ENCODE assay signal across 10 cellular contexts in genomic region chr12:65728913-65729793, GRCh38.
DNase-seq lines count a peak whose midpoint lies in the region; ATAC-seq and TF ChIP-seq lines count a peak whose summit lies in the region.
"Had no signal": no experiment of that assay in that cellular context is flagged by ENCODE, and none has a peak within 500 bp of the region (broad histone marks: within the 10 kb centered on the region; RNA-seq: fewer than 3 reads in every experiment).

No MANE protein-coding gene starts in this region.

- H3K4me3 ChIP-seq in iPS-20b (ENCODE audit: low read length) (peak overlapping the region; percentile 70), thoracic aorta (peak overlapping the region; percentile 3)
- H3K4me3 ChIP-seq: BLaER1, right lobe of liver had no signal

- no peak overlapping the region for H3K27ac Mint-ChIP-seq in activated T-cell treated with anti-CD3 and anti-CD28 coated beads, Interleukin-2, amount 50 U/mL, for 24 hours
- no peak overlapping the region for H3K27ac Mint-ChIP-seq in activated naive CD8-positive, alpha-beta T cell treated with anti-CD3 and anti-CD28 coated beads, Interleukin-2, amount 50 U/mL, for 24 hours
- no peak overlapping the region for H3K27ac Mint-ChIP-seq in activated T-helper 1 cell treated with anti-CD3 and anti-CD28 coated beads, Interleukin-12 subunit alpha, Interleukin-12 subunit beta, Interleukin-2, Interleukin-4 antibody, amounts not matched to agents 30 ng/mL and 10 ng/mL and 1 ng/mL, durations not matched to agents 14 hours and 24 hours and 36 hours

- H3K36me3 ChIP-seq in iPS-20b (ENCODE audit: insufficient read depth, low read depth, low read length), result no peaks in the 10 kb centered on the region
- no peaks in the 10 kb centered on the region for H3K36me3 ChIP-seq in thoracic aorta
- H3K36me3 ChIP-seq: right lobe of liver had no signal

- H3K27me3 Mint-ChIP-seq in activated T-cell treated with anti-CD3 and anti-CD28 coated beads, Interleukin-2, amount 50 U/mL, for 24 hours, result peaks cover 67% of the 10 kb centered on the region
- H3K27me3 Mint-ChIP-seq in activated naive CD8-positive, alpha-beta T cell treated with anti-CD3 and anti-CD28 coated beads, Interleukin-2, amount 50 U/mL, for 24 hours, result peaks cover 62% of the 10 kb centered on the region
- peaks cover 47% of the 10 kb centered on the region for H3K27me3 Mint-ChIP-seq in activated T-helper 1 cell treated with anti-CD3 and anti-CD28 coated beads, Interleukin-12 subunit alpha, Interleukin-12 subunit beta, Interleukin-2, Interleukin-4 antibody, amounts not matched to agents 30 ng/mL and 10 ng/mL and 1 ng/mL, durations not matched to agents 14 hours and 24 hours and 36 hours (ENCODE audit: insufficient read depth)

- H3K9ac ChIP-seq in iPS-20b (ENCODE audit: low read depth, low read length), result peak overlapping the region; percentile 40
- H3K9ac ChIP-seq: BLaER1 had no signal

- TF ChIP-seq CTCF in thoracic aorta (IDR thresholded peaks at IDR 0.05), result no peak

- no peak for ATAC-seq in activated naive CD8-positive, alpha-beta T cell treated with anti-CD3 and anti-CD28 coated beads, Interleukin-2, amount 50 U/mL, for 24 hours
- no peak for ATAC-seq in thoracic aorta (ENCODE audit: insufficient number of reproducible peaks, low FRiP score, low read depth)

- H3K27ac ChIP-seq in iPS-20b (ENCODE audit: low read length) (no peak overlapping the region), thoracic aorta (no peak overlapping the region)
- H3K27ac ChIP-seq: BLaER1, right lobe of liver had no signal

- H3K4me1 ChIP-seq in iPS-20b (ENCODE audit: insufficient read depth, low read length), result peaks cover 4% of the 10 kb centered on the region
- H3K4me1 ChIP-seq in thoracic aorta (ENCODE audit: control insufficient read depth in 1 of 2, low read depth in 2 of 2), result peaks cover 0 to 7% of the 10 kb centered on the region in 2 donors
- H3K4me1 ChIP-seq: BLaER1, right lobe of liver had no signal

- H3K9me3 Mint-ChIP-seq in activated T-cell treated with anti-CD3 and anti-CD28 coated beads, Interleukin-2, amount 50 U/mL, for 24 hours, result no peaks in the 10 kb centered on the region
- H3K9me3 Mint-ChIP-seq in activated naive CD8-positive, alpha-beta T cell treated with anti-CD3 and anti-CD28 coated beads, Interleukin-2, amount 50 U/mL, for 24 hours, result no peaks in the 10 kb centered on the region
- H3K9me3 Mint-ChIP-seq in activated T-helper 1 cell treated with anti-CD3 and anti-CD28 coated beads, Interleukin-12 subunit alpha, Interleukin-12 subunit beta, Interleukin-2, Interleukin-4 antibody, amounts not matched to agents 30 ng/mL and 10 ng/mL and 1 ng/mL, durations not matched to agents 14 hours and 24 hours and 36 hours, result no peaks in the 10 kb centered on the region

- H3K4me1 Mint-ChIP-seq in activated T-cell treated with anti-CD3 and anti-CD28 coated beads, Interleukin-2, amount 50 U/mL, for 24 hours (ENCODE audit: low read depth), result peaks cover 7% of the 10 kb centered on the region
- peaks cover 5% of the 10 kb centered on the region for H3K4me1 Mint-ChIP-seq in activated naive CD8-positive, alpha-beta T cell treated with anti-CD3 and anti-CD28 coated beads, Interleukin-2, amount 50 U/mL, for 24 hours
- H3K4me1 Mint-ChIP-seq in activated T-helper 1 cell treated with anti-CD3 and anti-CD28 coated beads, Interleukin-12 subunit alpha, Interleukin-12 subunit beta, Interleukin-2, Interleukin-4 antibody, amounts not matched to agents 30 ng/mL and 10 ng/mL and 1 ng/mL, durations not matched to agents 14 hours and 24 hours and 36 hours (ENCODE audit: low read depth), result no peaks in the 10 kb centered on the region

- no peaks in the 10 kb centered on the region for H3K36me3 Mint-ChIP-seq in activated T-cell treated with anti-CD3 and anti-CD28 coated beads, Interleukin-2, amount 50 U/mL, for 24 hours (ENCODE audit: low read depth)
- H3K36me3 Mint-ChIP-seq in activated naive CD8-positive, alpha-beta T cell treated with anti-CD3 and anti-CD28 coated beads, Interleukin-2, amount 50 U/mL, for 24 hours (ENCODE audit: low read depth), result no peaks in the 10 kb centered on the region
- H3K36me3 Mint-ChIP-seq in activated T-helper 1 cell treated with anti-CD3 and anti-CD28 coated beads, Interleukin-12 subunit alpha, Interleukin-12 subunit beta, Interleukin-2, Interleukin-4 antibody, amounts not matched to agents 30 ng/mL and 10 ng/mL and 1 ng/mL, durations not matched to agents 14 hours and 24 hours and 36 hours (ENCODE audit: low read depth), result no peaks in the 10 kb centered on the region

- no peak for DNase-seq in activated T-cell treated with anti-CD3 and anti-CD28 coated beads, Interleukin-2, amount 50 U/mL, for 24 hours
- DNase-seq in activated T-cell treated with anti-CD3 and anti-CD28 coated beads for 4 hours (no peak), thoracic aorta (ENCODE audit: low spot score) (no peak), NCI-H2029 treated with DMSO at 0.1 percent for 48 hours (lab: John Stamatoyannopoulos, UW) (no peak)
- peak; percentile 3 for DNase-seq in activated naive CD8-positive, alpha-beta T cell treated with anti-CD3 and anti-CD28 coated beads, Interleukin-2, amount 50 U/mL, for 24 hours
- no peak for DNase-seq in activated T-helper 1 cell treated with anti-CD3 and anti-CD28 coated beads, Interleukin-12 subunit alpha, Interleukin-12 subunit beta, Interleukin-2, Interleukin-4 antibody, amounts not matched to agents 30 ng/mL and 10 ng/mL and 1 ng/mL, durations not matched to agents 14 hours and 24 hours and 36 hours (ENCODE audit: low spot score)
- DNase-seq in activated CD4-positive, alpha-beta T cell treated with anti-CD3 and anti-CD28 coated beads, Interleukin-2, amount 50 U/mL, for 4 hours, result no peak
- DNase-seq: right lobe of liver had no signal

- H3K27me3 ChIP-seq in iPS-20b (ENCODE audit: insufficient read depth, low read length), result peaks cover 43% of the 10 kb centered on the region
- H3K27me3 ChIP-seq in thoracic aorta (replicated peaks; ENCODE audit: insufficient read depth), result peaks cover 12% of the 10 kb centered on the region
- H3K27me3 ChIP-seq: BLaER1 had no signal

- intact Hi-C loops in activated T-helper 1 cell treated with anti-CD3 and anti-CD28 coated beads, Interleukin-12 subunit alpha, Interleukin-12 subunit beta, Interleukin-2, Interleukin-4 antibody, amounts not matched to agents 30 ng/mL and 10 ng/mL and 1 ng/mL, durations not matched to agents 14 hours and 24 hours and 36 hours (cut with micrococcal nuclease), result no loop called here

- H3K9me3 ChIP-seq in iPS-20b (ENCODE audit: insufficient read depth, low read depth, low read length) (no peaks in the 10 kb centered on the region), thoracic aorta (no peaks in the 10 kb centered on the region)
- H3K9me3 ChIP-seq: right lobe of liver had no signal

- H3K4me3 Mint-ChIP-seq in activated T-cell treated with anti-CD3 and anti-CD28 coated beads, Interleukin-2, amount 50 U/mL, for 24 hours, result peak overlapping the region; percentile 41
- no peak overlapping the region for H3K4me3 Mint-ChIP-seq in activated naive CD8-positive, alpha-beta T cell treated with anti-CD3 and anti-CD28 coated beads, Interleukin-2, amount 50 U/mL, for 24 hours
- no peak overlapping the region for H3K4me3 Mint-ChIP-seq in activated T-helper 1 cell treated with anti-CD3 and anti-CD28 coated beads, Interleukin-12 subunit alpha, Interleukin-12 subunit beta, Interleukin-2, Interleukin-4 antibody, amounts not matched to agents 30 ng/mL and 10 ng/mL and 1 ng/mL, durations not matched to agents 14 hours and 24 hours and 36 hours
